9 cellular contexts compared by ENCODE assay signal in the genomic region with DNA sequence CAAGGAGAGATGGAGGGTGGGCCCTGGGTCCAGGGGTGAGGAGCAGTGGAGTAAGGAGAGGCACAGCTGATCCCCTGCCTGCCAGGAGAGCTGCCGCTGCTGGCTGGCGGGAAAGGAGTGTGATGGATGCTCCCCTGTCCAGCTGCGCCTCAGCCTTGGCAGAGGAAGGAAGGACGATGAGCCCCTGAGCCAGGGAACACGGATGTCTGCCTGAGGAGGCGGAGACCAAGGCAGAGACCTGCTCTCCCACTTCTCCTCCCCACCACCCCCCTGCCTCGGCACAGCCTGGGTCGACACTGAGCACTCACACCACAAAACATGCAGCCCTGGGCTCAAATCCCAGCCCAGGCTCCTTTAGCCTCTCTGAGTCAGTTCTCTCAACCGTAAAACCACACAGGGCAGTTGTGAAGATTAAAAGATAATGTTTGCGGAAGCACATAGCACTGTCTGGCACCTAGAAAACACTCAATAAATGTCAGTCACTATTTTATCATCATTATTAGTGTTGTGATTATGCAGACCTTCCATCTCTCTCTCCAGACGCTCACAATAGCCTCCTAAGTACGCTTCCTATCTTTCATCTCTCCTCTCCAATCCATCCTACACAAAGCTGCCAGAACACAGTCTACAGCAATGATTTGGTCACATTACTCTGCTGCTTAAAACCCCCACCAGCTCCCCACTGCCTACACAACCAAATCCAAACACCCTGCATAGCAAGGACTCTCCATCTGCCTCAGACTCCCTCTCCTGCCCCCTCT. TPM values are rescaled to one million over a fixed set of nuclear protein-coding genes. Genes with fewer than 3 reads are reported as not detected.
A peak's percentile ranks its signal among the peaks of the same experiment; 100 is the strongest.
DNase-seq lines count a peak whose midpoint lies in the region; ATAC-seq and TF ChIP-seq lines count a peak whose summit lies in the region.
"Had no signal": no experiment of that assay in that cellular context is flagged by ENCODE, and none has a peak within 500 bp of the region (broad histone marks: within the 10 kb centered on the region; RNA-seq: fewer than 3 reads in every experiment).

No MANE protein-coding gene starts in this region.

- H3K4me3 Mint-ChIP-seq in activated CD4-positive, alpha-beta memory T cell treated with anti-CD3 and anti-CD28 coated beads for 36 hours, result no peak overlapping the region

- no peak for TF ChIP-seq POLR2A in vagina (IDR thresholded peaks at IDR 0.05)
- no peak for TF ChIP-seq POLR2A in right lobe of liver (IDR thresholded peaks at IDR 0.05)

- no peak overlapping the region for H2AFZ ChIP-seq in Loucy (ENCODE audit: low read length)

- H3K27me3 Mint-ChIP-seq in activated CD4-positive, alpha-beta memory T cell treated with anti-CD3 and anti-CD28 coated beads for 36 hours, result no peaks in the 10 kb centered on the region

- H3K9me2 ChIP-seq in DOHH2 (replicated peaks; ENCODE audit: control insufficient read depth, low read length) (no peaks in the 10 kb centered on the region), Loucy (replicated peaks; ENCODE audit: low read depth, low read length) (no peaks in the 10 kb centered on the region)

- H3K36me3 ChIP-seq in DOHH2 (ENCODE audit: control insufficient read depth, low read length) (no peaks in the 10 kb centered on the region), Loucy (ENCODE audit: insufficient read depth, low read length) (no peaks in the 10 kb centered on the region), vagina (no peaks in the 10 kb centered on the region), right lobe of liver (no peaks in the 10 kb centered on the region)
- H3K36me3 ChIP-seq: SJSA1 had no signal

- H3K4me1 ChIP-seq in DOHH2 (ENCODE audit: control insufficient read depth, low read length) (peaks cover 49% of the 10 kb centered on the region), Loucy (ENCODE audit: insufficient read depth, low read length, poor library complexity, severe bottlenecking) (peaks cover 22% of the 10 kb centered on the region), vagina (peaks cover 27% of the 10 kb centered on the region), right lobe of liver (no peaks in the 10 kb centered on the region)

- H3K4me1 Mint-ChIP-seq in activated CD4-positive, alpha-beta memory T cell treated with anti-CD3 and anti-CD28 coated beads for 36 hours (ENCODE audit: low read depth), result peaks cover 15% of the 10 kb centered on the region

- no peak overlapping the region for H3K27ac Mint-ChIP-seq in activated CD4-positive, alpha-beta memory T cell treated with anti-CD3 and anti-CD28 coated beads for 36 hours

- CTCF ChIA-PET in activated CD4-positive, alpha-beta memory T cell treated with anti-CD3 and anti-CD28 coated beads for 36 hours (lab: Charles Lee), result interaction anchor here (1.1 kb wide), 1 partner anchor 11 kb away, joined by 4 read pairs; no protein-coding TSS in a partner anchor

- H3K27ac ChIP-seq in DOHH2 (ENCODE audit: low read depth, low read length), result peak overlapping the region; percentile 37
- H3K27ac ChIP-seq in vagina, result peak overlapping the region; percentile 30
- H3K27ac ChIP-seq in right lobe of liver, result peak overlapping the region in 1 of 3 donors; percentile 33
- H3K27ac ChIP-seq: SJSA1 had no signal

- H3K79me2 ChIP-seq in DOHH2 (ENCODE audit: control insufficient read depth, low read length), result no peaks in the 10 kb centered on the region
- no peaks in the 10 kb centered on the region for H3K79me2 ChIP-seq in Loucy (ENCODE audit: insufficient read depth, low read length)

- no peak for TF ChIP-seq CTCF in DOHH2 (IDR thresholded peaks at IDR 0.05; ENCODE audit: low read depth, low read length, poor library complexity, severe bottlenecking)
- TF ChIP-seq CTCF in Loucy (conservative IDR thresholded peaks at IDR 0.05; ENCODE audit: low read length), result no peak
- no peak for TF ChIP-seq CTCF in vagina (IDR thresholded peaks at IDR 0.05)
- no peak for TF ChIP-seq CTCF in right lobe of liver (IDR thresholded peaks at IDR 0.05)

- 72% methylated on average over 4 of the region's 12 CpGs for WGBS in right lobe of liver (ENCODE audit: insufficient coverage, low coverage, low lambda C conversion rate, missing lambda C conversion rate)

- ATAC-seq in GM21367 (IDR thresholded peaks at IDR 0.05; ENCODE audit: unreplicated experiment), result peak; percentile 42
- no peak for ATAC-seq in right lobe of liver
- no peak for ATAC-seq in HG03439 (IDR thresholded peaks at IDR 0.05; ENCODE audit: unreplicated experiment)

- H3K4me2 ChIP-seq in DOHH2 (ENCODE audit: low read length) (peak overlapping the region; percentile 73), Loucy (ENCODE audit: low read depth, low read length, poor library complexity, severe bottlenecking) (peak overlapping the region; percentile 68)

- H4K20me1 ChIP-seq in DOHH2 (ENCODE audit: control insufficient read depth, insufficient read depth, low read depth, low read length) (no peaks in the 10 kb centered on the region), Loucy (ENCODE audit: insufficient read depth, low read length, poor library complexity, severe bottlenecking) (peaks cover 3% of the 10 kb centered on the region)

- peak; percentile 23 for DNase-seq in activated CD4-positive, alpha-beta memory T cell treated with anti-CD3 and anti-CD28 coated beads for 36 hours
- DNase-seq in islet precursor cell, result peak; percentile 99
- no peak for DNase-seq in vagina (ENCODE audit: extremely low spot score in 2 of 2)
- DNase-seq in right lobe of liver, result no peak

- POLR2A ChIA-PET in activated CD4-positive, alpha-beta memory T cell treated with anti-CD3 and anti-CD28 coated beads for 36 hours (lab: Charles Lee), result interaction anchor here (0.6 kb wide), 1 partner anchor 173 kb away, joined by 4 read pairs; no protein-coding TSS in a partner anchor

- H3K9me3 ChIP-seq in DOHH2 (ENCODE audit: control insufficient read depth, insufficient read depth, low read length), result no peaks in the 10 kb centered on the region
- H3K9me3 ChIP-seq in Loucy (ENCODE audit: insufficient read depth, low read depth, low read length), result no peaks in the 10 kb centered on the region
- H3K9me3 ChIP-seq in vagina, result no peaks in the 10 kb centered on the region
- no peaks in the 10 kb centered on the region for H3K9me3 ChIP-seq in right lobe of liver
- H3K9me3 ChIP-seq: SJSA1 had no signal

- no peaks in the 10 kb centered on the region for H3K36me3 Mint-ChIP-seq in activated CD4-positive, alpha-beta memory T cell treated with anti-CD3 and anti-CD28 coated beads for 36 hours

- intact Hi-C loops in activated CD4-positive, alpha-beta memory T cell treated with anti-CD3 and anti-CD28 coated beads for 36 hours (cut with micrococcal nuclease), result no loop called here
- intact Hi-C loops in vagina (cut with DNase I), result no loop called here
- intact Hi-C loops in right lobe of liver (cut with DNase I), result no loop called here

- H3K27me3 ChIP-seq in DOHH2 (ENCODE audit: control insufficient read depth, low read length) (peaks cover 4% of the 10 kb centered on the region; the same call in 1 of the 2 replicates), Loucy (ENCODE audit: insufficient read depth, low read length, poor library complexity, severe bottlenecking) (peaks cover 84% of the 10 kb centered on the region), vagina (no peaks in the 10 kb centered on the region), right lobe of liver (no peaks in the 10 kb centered on the region)

- 0 out of 2 replicates have a peak, but pooled peaks cover 3% of the 10 kb centered on the region for H3F3A ChIP-seq in DOHH2 (ENCODE audit: control insufficient read depth, insufficient read depth)
- H3F3A ChIP-seq in Loucy (ENCODE audit: low read depth), result no peaks in the 10 kb centered on the region

- H3K4me3 ChIP-seq in DOHH2 (ENCODE audit: low read length) (peak overlapping the region; percentile 61), Loucy (ENCODE audit: low read length, poor library complexity, severe bottlenecking) (peak overlapping the region; percentile 54), vagina (no peak overlapping the region), right lobe of liver (no peak overlapping the region)
- H3K4me3 ChIP-seq: SJSA1 had no signal

- H3K9me3 Mint-ChIP-seq in activated CD4-positive, alpha-beta memory T cell treated with anti-CD3 and anti-CD28 coated beads for 36 hours, result no peaks in the 10 kb centered on the region

- no peak overlapping the region for H3K9ac ChIP-seq in Loucy (ENCODE audit: low read depth, low read length, poor library complexity, severe bottlenecking)

RNA-seq across cellular contexts. Expression of gene SEMA5B, which starts 52.2 kb away (rescaled TPM):
- not detected for total RNA-seq in activated CD4-positive, alpha-beta memory T cell treated with anti-CD3 and anti-CD28 coated beads for 36 hours
- total RNA-seq in vagina, result 0.25 TPM
- total RNA-seq in right lobe of liver, result under 1 TPM; 0.12 to 0.65 (median 0.25) TPM
- total RNA-seq: SJSA1 had no signal

Comparison
In these comparisons a context has a peak if more than half of its experiments do, and no peak if none do; other contexts are left out.
1. H3K4me3 ChIP-seq: peak in DOHH2 (single experiment) and Loucy (single experiment); none in vagina (0 of 2) and right lobe of liver (0 of 3).
2. DNase-seq: peak in activated CD4-positive, alpha-beta memory T cell treated with anti-CD3 and anti-CD28 coated beads for 36 hours (single experiment) and islet precursor cell (single experiment); none in vagina (0 of 2) and right lobe of liver (0 of 3).